ENCODE assay signal across 3 cellular contexts in the genomic region with DNA sequence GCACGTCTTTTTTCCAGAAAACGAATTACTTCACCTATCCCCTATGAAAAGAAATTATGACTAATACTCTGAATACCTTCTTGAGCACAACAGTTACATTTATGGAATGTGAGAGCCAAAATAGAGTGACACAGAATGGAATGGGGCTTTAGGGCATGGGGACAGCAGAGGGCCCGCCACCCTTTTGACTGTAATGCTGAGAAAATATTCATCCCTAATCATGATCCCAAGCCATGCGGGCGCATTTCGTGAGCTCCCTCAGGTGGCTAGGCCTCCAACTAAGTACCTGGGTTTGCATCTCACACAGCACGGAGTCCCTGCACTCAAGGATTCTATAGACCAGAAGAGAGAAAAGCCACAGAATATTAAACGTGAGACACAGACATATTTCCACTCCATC.
"Had no signal": no experiment of that assay in that cellular context is flagged by ENCODE, and none has a peak within 500 bp of the region (broad histone marks: within the 10 kb centered on the region; RNA-seq: fewer than 3 reads in every experiment).

No MANE protein-coding gene starts in this region.

- ATAC-seq: GM12878 had no signal

- H3K4me3 ChIP-seq: GM12878 had no signal

- DNase-seq: GDM1, GF-D8 had no signal
